1 cellular context compared by ENCODE assay signal in the genomic region with DNA sequence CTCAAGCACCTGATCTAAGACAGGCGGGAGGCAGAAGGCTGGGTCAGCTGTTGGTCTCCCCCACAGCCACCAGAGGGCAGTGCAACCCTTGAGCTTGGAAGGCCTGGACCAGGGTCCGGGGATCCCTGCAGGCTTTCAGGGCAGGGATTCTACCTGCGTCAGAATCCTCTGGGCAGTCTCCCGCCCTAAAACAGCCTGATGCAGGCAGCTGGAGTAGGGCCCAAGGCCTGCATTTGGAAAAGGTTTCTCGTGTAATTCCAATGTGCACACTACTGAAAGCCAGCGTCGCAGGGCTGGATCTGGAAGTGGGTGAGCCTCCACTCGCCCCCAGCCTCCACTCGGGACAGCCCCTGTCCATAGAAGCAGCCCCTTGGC.
TF ChIP-seq lines count a peak whose summit lies in the region.

No MANE protein-coding gene starts in this region.

TF ChIP-seq in K562, 482 proteins besides CTCF, POLR2A, EP300 and RAD21 (continued from another document):
- TF ChIP-seq, protein P1, sequence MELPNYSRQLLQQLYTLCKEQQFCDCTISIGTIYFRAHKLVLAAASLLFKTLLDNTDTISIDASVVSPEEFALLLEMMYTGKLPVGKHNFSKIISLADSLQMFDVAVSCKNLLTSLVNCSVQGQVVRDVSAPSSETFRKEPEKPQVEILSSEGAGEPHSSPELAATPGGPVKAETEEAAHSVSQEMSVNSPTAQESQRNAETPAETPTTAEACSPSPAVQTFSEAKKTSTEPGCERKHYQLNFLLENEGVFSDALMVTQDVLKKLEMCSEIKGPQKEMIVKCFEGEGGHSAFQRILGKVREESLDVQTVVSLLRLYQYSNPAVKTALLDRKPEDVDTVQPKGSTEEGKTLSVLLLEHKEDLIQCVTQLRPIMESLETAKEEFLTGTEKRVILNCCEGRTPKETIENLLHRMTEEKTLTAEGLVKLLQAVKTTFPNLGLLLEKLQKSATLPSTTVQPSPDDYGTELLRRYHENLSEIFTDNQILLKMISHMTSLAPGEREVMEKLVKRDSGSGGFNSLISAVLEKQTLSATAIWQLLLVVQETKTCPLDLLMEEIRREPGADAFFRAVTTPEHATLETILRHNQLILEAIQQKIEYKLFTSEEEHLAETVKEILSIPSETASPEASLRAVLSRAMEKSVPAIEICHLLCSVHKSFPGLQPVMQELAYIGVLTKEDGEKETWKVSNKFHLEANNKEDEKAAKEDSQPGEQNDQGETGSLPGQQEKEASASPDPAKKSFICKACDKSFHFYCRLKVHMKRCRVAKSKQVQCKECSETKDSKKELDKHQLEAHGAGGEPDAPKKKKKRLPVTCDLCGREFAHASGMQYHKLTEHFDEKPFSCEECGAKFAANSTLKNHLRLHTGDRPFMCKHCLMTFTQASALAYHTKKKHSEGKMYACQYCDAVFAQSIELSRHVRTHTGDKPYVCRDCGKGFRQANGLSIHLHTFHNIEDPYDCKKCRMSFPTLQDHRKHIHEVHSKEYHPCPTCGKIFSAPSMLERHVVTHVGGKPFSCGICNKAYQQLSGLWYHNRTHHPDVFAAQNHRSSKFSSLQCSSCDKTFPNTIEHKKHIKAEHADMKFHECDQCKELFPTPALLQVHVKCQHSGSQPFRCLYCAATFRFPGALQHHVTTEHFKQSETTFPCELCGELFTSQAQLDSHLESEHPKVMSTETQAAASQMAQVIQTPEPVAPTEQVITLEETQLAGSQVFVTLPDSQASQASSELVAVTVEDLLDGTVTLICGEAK (IDR thresholded peaks at IDR 0.05) = no peak
- TF ChIP-seq, protein P1 (CRISPR knock-in tag; IDR thresholded peaks at IDR 0.05) = no peak
- TF ChIP-seq DACH1 (IDR thresholded peaks at IDR 0.05; ENCODE audit: partially characterized antibody) (peak; percentile 62), ZNF165 (CRISPR knock-in tag; IDR thresholded peaks at IDR 0.05; ENCODE audit: borderline replicate concordance) (no peak), FOXP1 (CRISPR knock-in tag; IDR thresholded peaks at IDR 0.05) (no peak), XRCC5 (IDR thresholded peaks at IDR 0.05; ENCODE audit: low read depth, low read length) (0 out of 2 replicates have a peak, but pooled peaks have one; percentile 51), SMARCC2 (IDR thresholded peaks at IDR 0.05; ENCODE audit: low read depth) (no peak), CAMTA2 (CRISPR knock-in tag; conservative IDR thresholded peaks at IDR 0.05) (no peak), ZNF764 (CRISPR knock-in tag; IDR thresholded peaks at IDR 0.05; ENCODE audit: low read depth) (no peak), POLR2AphosphoS5 (IDR thresholded peaks at IDR 0.05; ENCODE audit: control insufficient read depth, insufficient read depth, low read depth, low read length) (no peak), CTBP1 (IDR thresholded peaks at IDR 0.05; ENCODE audit: borderline replicate concordance) (peak; percentile 16; the same call in 1 of the 2 replicates), POLR2B (IDR thresholded peaks at IDR 0.05; ENCODE audit: low read depth, partially characterized antibody) (no peak), SRSF1 (IDR thresholded peaks at IDR 0.05; ENCODE audit: low read depth, low read length) (no peak), HDAC3 (IDR thresholded peaks at IDR 0.05; ENCODE audit: borderline replicate concordance, partially characterized antibody) (no peak), ZNF146 (CRISPR knock-in tag; IDR thresholded peaks at IDR 0.05; ENCODE audit: unreplicated experiment) (no peak), ZNF23 (CRISPR knock-in tag; IDR thresholded peaks at IDR 0.05) (no peak)
TF ChIP-seq in K562: peak in this region for 16.
